ENCODE assay signal across 1 cellular context in genomic region chr18:55307505-55307904, GRCh38.
TF ChIP-seq lines count a peak whose summit lies in the region.

No MANE protein-coding gene starts in this region.

TF ChIP-seq in GM23338, 12 proteins besides CTCF, POLR2A, EP300 and RAD21 (continued from another document):
- TF ChIP-seq, protein P1, sequence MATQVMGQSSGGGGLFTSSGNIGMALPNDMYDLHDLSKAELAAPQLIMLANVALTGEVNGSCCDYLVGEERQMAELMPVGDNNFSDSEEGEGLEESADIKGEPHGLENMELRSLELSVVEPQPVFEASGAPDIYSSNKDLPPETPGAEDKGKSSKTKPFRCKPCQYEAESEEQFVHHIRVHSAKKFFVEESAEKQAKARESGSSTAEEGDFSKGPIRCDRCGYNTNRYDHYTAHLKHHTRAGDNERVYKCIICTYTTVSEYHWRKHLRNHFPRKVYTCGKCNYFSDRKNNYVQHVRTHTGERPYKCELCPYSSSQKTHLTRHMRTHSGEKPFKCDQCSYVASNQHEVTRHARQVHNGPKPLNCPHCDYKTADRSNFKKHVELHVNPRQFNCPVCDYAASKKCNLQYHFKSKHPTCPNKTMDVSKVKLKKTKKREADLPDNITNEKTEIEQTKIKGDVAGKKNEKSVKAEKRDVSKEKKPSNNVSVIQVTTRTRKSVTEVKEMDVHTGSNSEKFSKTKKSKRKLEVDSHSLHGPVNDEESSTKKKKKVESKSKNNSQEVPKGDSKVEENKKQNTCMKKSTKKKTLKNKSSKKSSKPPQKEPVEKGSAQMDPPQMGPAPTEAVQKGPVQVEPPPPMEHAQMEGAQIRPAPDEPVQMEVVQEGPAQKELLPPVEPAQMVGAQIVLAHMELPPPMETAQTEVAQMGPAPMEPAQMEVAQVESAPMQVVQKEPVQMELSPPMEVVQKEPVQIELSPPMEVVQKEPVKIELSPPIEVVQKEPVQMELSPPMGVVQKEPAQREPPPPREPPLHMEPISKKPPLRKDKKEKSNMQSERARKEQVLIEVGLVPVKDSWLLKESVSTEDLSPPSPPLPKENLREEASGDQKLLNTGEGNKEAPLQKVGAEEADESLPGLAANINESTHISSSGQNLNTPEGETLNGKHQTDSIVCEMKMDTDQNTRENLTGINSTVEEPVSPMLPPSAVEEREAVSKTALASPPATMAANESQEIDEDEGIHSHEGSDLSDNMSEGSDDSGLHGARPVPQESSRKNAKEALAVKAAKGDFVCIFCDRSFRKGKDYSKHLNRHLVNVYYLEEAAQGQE (IDR thresholded peaks at IDR 0.05; ENCODE audit: unreplicated experiment) = no peak
- TF ChIP-seq STAT1 (IDR thresholded peaks at IDR 0.05; ENCODE audit: unreplicated experiment) = no peak
- TF ChIP-seq POLR2AphosphoS5 (IDR thresholded peaks at IDR 0.05; ENCODE audit: low read depth) = no peak
- TF ChIP-seq EZH2 (IDR thresholded peaks at IDR 0.05; ENCODE audit: low read depth, unreplicated experiment) = no peak
- TF ChIP-seq CREB1 (CRISPR knock-in tag; IDR thresholded peaks at IDR 0.05; ENCODE audit: low read depth) = no peak
- no peak for TF ChIP-seq NANOG (IDR thresholded peaks at IDR 0.05; ENCODE audit: borderline replicate concordance)
- no peak for TF ChIP-seq ZNF331 (CRISPR knock-in tag; IDR thresholded peaks at IDR 0.05; ENCODE audit: low read depth)
